In the genomic region with DNA sequence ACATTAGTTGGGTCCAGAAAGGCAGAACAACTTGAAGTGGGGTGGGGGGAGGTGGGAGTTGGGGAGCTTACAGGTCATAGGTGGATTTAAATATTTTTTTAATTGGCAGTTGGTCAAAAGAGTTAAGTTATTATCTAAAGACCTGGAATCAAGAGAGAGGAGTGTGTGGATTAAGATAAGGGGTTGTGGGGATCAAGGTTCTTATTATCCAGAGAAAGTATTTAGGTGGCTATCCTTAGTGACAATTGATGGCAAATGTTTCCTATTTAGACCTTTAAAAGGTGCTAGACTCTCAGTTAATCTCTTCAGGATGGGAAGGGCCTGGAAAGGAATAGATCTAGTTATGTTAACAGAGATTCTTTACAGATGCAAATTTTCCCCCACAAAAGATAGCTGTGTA, we compare ENCODE assay signal across 1 cellular context.
TF ChIP-seq lines count a peak whose summit lies in the region.

No MANE protein-coding gene starts in this region.

TF ChIP-seq in H1, 55 proteins besides CTCF, POLR2A, EP300 and RAD21:
- no peak for TF ChIP-seq ZNF274 (IDR thresholded peaks at IDR 0.05; ENCODE audit: borderline replicate concordance, extremely low read depth, low read length)
- TF ChIP-seq BCL11A (IDR thresholded peaks at IDR 0.05; ENCODE audit: low read depth in 2 of 2, low read length in 2 of 2) = no peak
- TF ChIP-seq CBX5 (IDR thresholded peaks at IDR 0.05; ENCODE audit: low read depth, low read length) = no peak
- TF ChIP-seq SIN3A (conservative IDR thresholded peaks at IDR 0.05 in 1 of 2, IDR thresholded peaks at IDR 0.05 in 1 of 2; ENCODE audit: low read depth in 1 of 2, low read length in 2 of 2) = no peak
- TF ChIP-seq POU5F1 (IDR thresholded peaks at IDR 0.05; ENCODE audit: low read depth, low read length) = no peak
- no peak for TF ChIP-seq FOSL1 (IDR thresholded peaks at IDR 0.05; ENCODE audit: insufficient read depth, low read depth, low read length)
- no peak for TF ChIP-seq RXRA (IDR thresholded peaks at IDR 0.05; ENCODE audit: insufficient read depth, low read depth, low read length)
- no peak for TF ChIP-seq TCF12 (IDR thresholded peaks at IDR 0.05; ENCODE audit: low read depth, low read length)
- TF ChIP-seq JUN (IDR thresholded peaks at IDR 0.05; ENCODE audit: low read depth, low read length) = no peak
- TF ChIP-seq CBX8 (IDR thresholded peaks at IDR 0.05; ENCODE audit: borderline replicate concordance, low read depth, low read length) = no peak
- no peak for TF ChIP-seq E2F6 (IDR thresholded peaks at IDR 0.05)
- TF ChIP-seq RNF2 (IDR thresholded peaks at IDR 0.05; ENCODE audit: borderline replicate concordance, low read depth, low read length, missing control alignments, poor library complexity, severe bottlenecking) = no peak
- TF ChIP-seq, protein P1, sequence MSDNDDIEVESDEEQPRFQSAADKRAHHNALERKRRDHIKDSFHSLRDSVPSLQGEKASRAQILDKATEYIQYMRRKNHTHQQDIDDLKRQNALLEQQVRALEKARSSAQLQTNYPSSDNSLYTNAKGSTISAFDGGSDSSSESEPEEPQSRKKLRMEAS (IDR thresholded peaks at IDR 0.05) = no peak
- no peak for TF ChIP-seq PHF8 (conservative IDR thresholded peaks at IDR 0.05; ENCODE audit: low read depth, low read length)
- TF ChIP-seq KDM4A (IDR thresholded peaks at IDR 0.05; ENCODE audit: low read depth, low read length, severe bottlenecking) = no peak
